ENCODE assay signal across 8 cellular contexts in the genomic region with DNA sequence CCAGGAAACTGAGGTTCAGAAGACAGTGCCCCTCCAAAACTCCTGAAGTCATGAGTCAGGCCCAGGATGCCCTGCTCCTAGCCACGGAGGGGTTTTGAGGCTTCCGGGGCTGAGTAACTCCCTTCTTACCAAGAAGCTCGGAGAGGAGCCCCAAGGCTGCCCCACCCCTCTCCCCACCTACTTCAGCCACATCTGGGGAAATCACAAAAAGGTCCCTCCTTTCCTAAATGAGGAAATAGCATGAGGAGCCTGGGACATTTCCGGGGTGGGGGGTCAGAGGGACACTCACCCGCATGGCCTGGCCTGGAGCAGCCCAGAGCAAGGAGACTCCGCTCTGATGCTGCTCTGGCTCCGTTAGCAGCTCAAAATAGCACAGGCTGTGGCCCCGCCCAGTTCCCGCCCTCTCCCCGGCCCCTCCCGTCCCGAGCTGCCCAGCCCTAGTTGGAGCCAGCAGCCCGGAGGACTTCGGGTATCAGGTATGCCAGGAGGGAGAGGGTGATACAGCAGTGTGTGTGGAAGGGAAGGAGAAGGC. TPM values are rescaled to one million over a fixed set of nuclear protein-coding genes. Genes with fewer than 3 reads are reported as not detected.
DNase-seq lines count a peak whose midpoint lies in the region; ATAC-seq, FAIRE-seq and TF ChIP-seq lines count a peak whose summit lies in the region.

No MANE protein-coding gene starts in this region.

- peak overlapping the region; percentile 73 for H2AFZ ChIP-seq in endothelial cell of umbilical vein (ENCODE audit: low read depth, low read length)

- no peak overlapping the region for H3K27ac ChIP-seq in endothelial cell of umbilical vein (ENCODE audit: insufficient read depth, low read depth, low read length)

- TF ChIP-seq CTCF in endothelial cell of umbilical vein (IDR thresholded peaks at IDR 0.05; ENCODE audit: extremely low read depth in 1 of 2, insufficient read depth in 1 of 2, low read depth in 1 of 2, low read length in 2 of 2), result no peak
- TF ChIP-seq CTCF in Caco-2 (IDR thresholded peaks at IDR 0.05; ENCODE audit: insufficient read depth in 1 of 2, low read depth in 1 of 2, low read length in 1 of 2, severe bottlenecking in 1 of 2, unreplicated experiment in 1 of 2), result no peak

- no peak for TF ChIP-seq POLR2A in endothelial cell of umbilical vein (IDR thresholded peaks at IDR 0.05; ENCODE audit: low read depth, low read length)

- POLR2A ChIA-PET in HEK293T (lab: Yijun Ruan, JAX), result interaction anchor here (0.7 to 1.8 kb wide), 10 partner anchors 9 to 429 kb away, joined by 3 to 10 read pairs (median 3); partner anchors contain the start of genes MYO18A and PHF12
- POLR2A ChIA-PET in endothelial cell of umbilical vein (lab: Charles Lee), result no interaction called here
- POLR2A ChIA-PET in naive thymus-derived CD8-positive, alpha-beta T cell (lab: Charles Lee), result interaction anchor here (1.0 to 3.9 kb wide), 12 partner anchors 9 to 783 kb away, joined by 3 to 23 read pairs (median 8); partner anchors contain the start of genes ABHD15, MYO18A, NUFIP2 and PHF12
- POLR2A ChIA-PET in Caco-2 (lab: Charles Lee), result no interaction called here

- peak overlapping the region; percentile 85 to 95 (median 92) for H3K4me3 Mint-ChIP-seq in naive thymus-derived CD8-positive, alpha-beta T cell
- peak overlapping the region; percentile 82 for H3K4me3 Mint-ChIP-seq in stimulated activated memory B cell treated with anti-CD40 and anti-IgM and Interleukin-4, amounts not matched to agents 10 μg/mL and 1 μg/mL and 100 μg/mL, for 72 hours
- no peak overlapping the region for H3K4me3 Mint-ChIP-seq in Caco-2 (ENCODE audit: unreplicated experiment)

- H3K9me3 ChIP-seq in endothelial cell of umbilical vein (replicated peaks; ENCODE audit: control insufficient read depth, insufficient read depth, low read length), result no peaks in the 10 kb centered on the region
- no peaks in the 10 kb centered on the region for H3K9me3 ChIP-seq in Caco-2

- dilution Hi-C loops in endothelial cell of umbilical vein (cut with MboI; ENCODE audit: extremely low pct_ligation_motif_present, low sequenced_read_pairs), result no loop called here

- peak; percentile 61 to 72 for ATAC-seq in naive thymus-derived CD8-positive, alpha-beta T cell
- ATAC-seq in stimulated activated memory B cell treated with anti-CD40 and anti-IgM and Interleukin-4, amounts not matched to agents 10 μg/mL and 1 μg/mL and 100 μg/mL, for 72 hours, result peak; percentile 82

- no peaks in the 10 kb centered on the region for H3K9me1 ChIP-seq in endothelial cell of umbilical vein (replicated peaks; ENCODE audit: control insufficient read depth, extremely low read depth, insufficient read depth, low read length)

- peak overlapping the region; percentile 39 for H3K4me2 ChIP-seq in endothelial cell of umbilical vein (ENCODE audit: insufficient read depth, low read length)

- peak; percentile 89 for FAIRE-seq in endothelial cell of umbilical vein (lab: Jason Lieb, UNC)

- CTCF ChIA-PET in HEK293T (lab: Yijun Ruan, JAX) (interaction anchor here (0.7 to 2.5 kb wide), 7 partner anchors 9 to 187 kb away, joined by 3 to 12 read pairs (median 5); partner anchors contain the start of gene MYO18A), endothelial cell of umbilical vein (lab: Charles Lee) (interaction anchor here (0.9 to 13.7 kb wide), 7 partner anchors 9 to 187 kb away, joined by 3 to 329 read pairs (median 11); partner anchors contain the start of gene MYO18A), Caco-2 (lab: Charles Lee) (interaction anchor here (0.7 to 3.5 kb wide), 4 partner anchors 8 to 24 kb away, joined by 3 to 17 read pairs (median 8); no protein-coding TSS in a partner anchor)

- peak overlapping the region in 1 of 3 experiments; percentile 4 for H3K4me3 ChIP-seq in endothelial cell of umbilical vein (replicated peaks in 1 of 3; ENCODE audit: insufficient read depth in 1 of 3, low read depth in 1 of 3, low read length in 3 of 3)
- H3K4me3 ChIP-seq in Caco-2 (ENCODE audit: low read depth, low read length), result no peak overlapping the region

- peaks cover 35 to 83% (median 65%) of the 10 kb centered on the region in 4 donors for H3K4me1 Mint-ChIP-seq in naive thymus-derived CD8-positive, alpha-beta T cell
- peaks cover 79% of the 10 kb centered on the region for H3K4me1 Mint-ChIP-seq in stimulated activated memory B cell treated with anti-CD40 and anti-IgM and Interleukin-4, amounts not matched to agents 10 μg/mL and 1 μg/mL and 100 μg/mL, for 72 hours
- no peaks in the 10 kb centered on the region for H3K4me1 Mint-ChIP-seq in Caco-2 (ENCODE audit: low read depth, unreplicated experiment)

- H3K27me3 ChIP-seq in endothelial cell of umbilical vein (ENCODE audit: control insufficient read depth in 2 of 2, insufficient read depth in 2 of 2, low read length in 2 of 2) (no peaks in the 10 kb centered on the region), Caco-2 (replicated peaks; ENCODE audit: control insufficient read depth, insufficient read depth, low read length) (no peaks in the 10 kb centered on the region)

- H3K9ac ChIP-seq in endothelial cell of umbilical vein (replicated peaks; ENCODE audit: extremely low read depth, insufficient read depth, low read length), result no peak overlapping the region

- H3K36me3 ChIP-seq in endothelial cell of umbilical vein (ENCODE audit: control insufficient read depth in 2 of 2, extremely low read depth in 1 of 2, insufficient read depth in 2 of 2, low read length in 2 of 2), result no peaks in the 10 kb centered on the region
- no peaks in the 10 kb centered on the region for H3K36me3 ChIP-seq in Caco-2 (ENCODE audit: control insufficient read depth, insufficient read depth, low read length)

- H3K36me3 Mint-ChIP-seq in naive thymus-derived CD8-positive, alpha-beta T cell, result peaks cover 0 to 18% (median 3%) of the 10 kb centered on the region in 3 donors
- H3K36me3 Mint-ChIP-seq in stimulated activated memory B cell treated with anti-CD40 and anti-IgM and Interleukin-4, amounts not matched to agents 10 μg/mL and 1 μg/mL and 100 μg/mL, for 72 hours, result no peaks in the 10 kb centered on the region
- H3K36me3 Mint-ChIP-seq in Caco-2 (ENCODE audit: insufficient read depth, unreplicated experiment), result no peaks in the 10 kb centered on the region

- no peaks in the 10 kb centered on the region for H3K79me2 ChIP-seq in endothelial cell of umbilical vein (ENCODE audit: control insufficient read depth, insufficient read depth, low read length)

- H3K4me1 ChIP-seq in endothelial cell of umbilical vein (ENCODE audit: control insufficient read depth, extremely low read depth, insufficient read depth, low read length) (peaks cover 26% of the 10 kb centered on the region), Caco-2 (peaks cover 8% of the 10 kb centered on the region; the same call in 1 of the 2 replicates)

- H3K27me3 Mint-ChIP-seq in naive thymus-derived CD8-positive, alpha-beta T cell, result no peaks in the 10 kb centered on the region
- no peaks in the 10 kb centered on the region for H3K27me3 Mint-ChIP-seq in stimulated activated memory B cell treated with anti-CD40 and anti-IgM and Interleukin-4, amounts not matched to agents 10 μg/mL and 1 μg/mL and 100 μg/mL, for 72 hours
- no peaks in the 10 kb centered on the region for H3K27me3 Mint-ChIP-seq in Caco-2 (ENCODE audit: insufficient read depth, unreplicated experiment)

- H3K9me3 Mint-ChIP-seq in naive thymus-derived CD8-positive, alpha-beta T cell, result no peaks in the 10 kb centered on the region
- H3K9me3 Mint-ChIP-seq in stimulated activated memory B cell treated with anti-CD40 and anti-IgM and Interleukin-4, amounts not matched to agents 10 μg/mL and 1 μg/mL and 100 μg/mL, for 72 hours, result no peaks in the 10 kb centered on the region
- H3K9me3 Mint-ChIP-seq in Caco-2 (ENCODE audit: unreplicated experiment), result no peaks in the 10 kb centered on the region

- peak overlapping the region; percentile 87 to 100 (median 98) for H3K27ac Mint-ChIP-seq in naive thymus-derived CD8-positive, alpha-beta T cell
- peak overlapping the region; percentile 84 for H3K27ac Mint-ChIP-seq in stimulated activated memory B cell treated with anti-CD40 and anti-IgM and Interleukin-4, amounts not matched to agents 10 μg/mL and 1 μg/mL and 100 μg/mL, for 72 hours
- H3K27ac Mint-ChIP-seq in Caco-2 (ENCODE audit: unreplicated experiment), result no peak overlapping the region

- intact Hi-C loops in endothelial cell of umbilical vein (cut with micrococcal nuclease) (no loop called here), Caco-2 (cut with micrococcal nuclease; ENCODE audit: unreplicated experiment) (no loop called here)

- BruUV-seq in endothelial cell of umbilical vein (replicated peaks; lab: Mats Ljungman, UMichigan), result no TSS peak
- BruUV-seq in Caco-2 (replicated peaks; lab: Mats Ljungman, UMichigan), result no TSS peak

- no peaks in the 10 kb centered on the region for H4K20me1 ChIP-seq in endothelial cell of umbilical vein (replicated peaks; ENCODE audit: control insufficient read depth, extremely low read depth, insufficient read depth, low read length)

- DNase-seq in Daoy (ENCODE audit: low read depth) (peak; percentile 70), HEK293T (ENCODE audit: extremely low spot score) (peak; percentile 62), NOMO-1 treated with dmso at 0.1 percent for 144 hours (lab: John Stamatoyannopoulos, UW; ENCODE audit: unreplicated experiment) (peak; percentile 37), endothelial cell of umbilical vein (ENCODE audit: low read depth, low spot score) (peak; percentile 54), Caco-2 (no peak)
- peak; percentile 74 for DNase-seq in activated CD8-positive, alpha-beta memory T cell treated with anti-CD3 and anti-CD28 coated beads, Interleukin-2, amount 50 U/mL, for 24 hours (ENCODE audit: extremely low read depth)
- DNase-seq in naive thymus-derived CD8-positive, alpha-beta T cell, result peak; percentile 51 to 87 (median 68)

TF ChIP-seq in HEK293T, 16 proteins besides CTCF, POLR2A, EP300 and RAD21 (continues in another document):
- TF ChIP-seq FOXA1 (IDR thresholded peaks at IDR 0.05), result no peak
- no peak for TF ChIP-seq ELF4 (IDR thresholded peaks at IDR 0.05)

TF ChIP-seq in endothelial cell of umbilical vein, 7 proteins besides CTCF, POLR2A, EP300 and RAD21:
- TF ChIP-seq JUN (IDR thresholded peaks at IDR 0.05; ENCODE audit: borderline replicate concordance, insufficient read depth, insufficient read length, low read depth), result no peak
TF ChIP-seq in endothelial cell of umbilical vein: peak in this region for 0.

RNA-seq across cellular contexts. Expression of gene MYO18A, which starts 40.1 kb away (rescaled TPM):
- 11.9 and 20.1 TPM in 2 replicates for total RNA-seq in Daoy (2014; rRNA removed; shearing (Covaris generic))
- total RNA-seq in endothelial cell of umbilical vein (20.6 and 28.3 TPM in 2 replicates), Caco-2 (2022) (47.1 and 55.5 TPM in 2 replicates)
- polyA plus RNA-seq in endothelial cell of umbilical vein, result 3.9 and 4.5 TPM in 2 replicates
- polyA plus RNA-seq in endothelial cell of umbilical vein (2011; cell fraction: cytosol; rRNA removed), result 3.7 and 4.6 TPM in 2 replicates
- 17.3 and 26.0 TPM in 2 replicates for polyA plus RNA-seq in endothelial cell of umbilical vein (2011; cell fraction: nucleus; rRNA removed)
- 15.0 and 19.6 TPM in 2 replicates for polyA plus RNA-seq in endothelial cell of umbilical vein (2012)
- polyA minus RNA-seq in endothelial cell of umbilical vein, result 17.9 and 22.6 TPM in 2 replicates
- 19.3 TPM for polyA minus RNA-seq in endothelial cell of umbilical vein (2011; cell fraction: cytosol; rRNA and poly(A)+ RNA removed)
- polyA minus RNA-seq in endothelial cell of umbilical vein (2011; cell fraction: nucleus; rRNA and poly(A)+ RNA removed), result 22.6 and 25.2 TPM in 2 replicates
- 10 to 100 TPM; 63.6 to 69.3 TPM for total RNA-seq in naive thymus-derived CD8-positive, alpha-beta T cell
- polyA plus RNA-seq in naive thymus-derived CD8-positive, alpha-beta T cell, result 10 to 100 TPM in 1 of 3 donors, 1 to 10 TPM in 2; 4.6 to 12.6 (median 5.9) TPM

Comparison
In these comparisons a context has a peak if more than half of its experiments do, and no peak if none do; other contexts are left out.
1. DNase-seq: peak in Daoy (single experiment), HEK293T (single experiment), NOMO-1 treated with dmso at 0.1 percent for 144 hours (single experiment), activated CD8-positive, alpha-beta memory T cell treated with anti-CD3 and anti-CD28 coated beads, Interleukin-2, amount 50 U/mL, for 24 hours (single experiment), endothelial cell of umbilical vein (single experiment) and naive thymus-derived CD8-positive, alpha-beta T cell (10 of 10); none in Caco-2 (0 of 2).
2. POLR2A ChIA-PET loops: an anchor here in HEK293T (0.7 to 1.8 kb wide) and naive thymus-derived CD8-positive, alpha-beta T cell (1.0 to 3.9 kb wide); none called in endothelial cell of umbilical vein and Caco-2.